ENCODE assay signal across 8 cellular contexts in the genomic region with DNA sequence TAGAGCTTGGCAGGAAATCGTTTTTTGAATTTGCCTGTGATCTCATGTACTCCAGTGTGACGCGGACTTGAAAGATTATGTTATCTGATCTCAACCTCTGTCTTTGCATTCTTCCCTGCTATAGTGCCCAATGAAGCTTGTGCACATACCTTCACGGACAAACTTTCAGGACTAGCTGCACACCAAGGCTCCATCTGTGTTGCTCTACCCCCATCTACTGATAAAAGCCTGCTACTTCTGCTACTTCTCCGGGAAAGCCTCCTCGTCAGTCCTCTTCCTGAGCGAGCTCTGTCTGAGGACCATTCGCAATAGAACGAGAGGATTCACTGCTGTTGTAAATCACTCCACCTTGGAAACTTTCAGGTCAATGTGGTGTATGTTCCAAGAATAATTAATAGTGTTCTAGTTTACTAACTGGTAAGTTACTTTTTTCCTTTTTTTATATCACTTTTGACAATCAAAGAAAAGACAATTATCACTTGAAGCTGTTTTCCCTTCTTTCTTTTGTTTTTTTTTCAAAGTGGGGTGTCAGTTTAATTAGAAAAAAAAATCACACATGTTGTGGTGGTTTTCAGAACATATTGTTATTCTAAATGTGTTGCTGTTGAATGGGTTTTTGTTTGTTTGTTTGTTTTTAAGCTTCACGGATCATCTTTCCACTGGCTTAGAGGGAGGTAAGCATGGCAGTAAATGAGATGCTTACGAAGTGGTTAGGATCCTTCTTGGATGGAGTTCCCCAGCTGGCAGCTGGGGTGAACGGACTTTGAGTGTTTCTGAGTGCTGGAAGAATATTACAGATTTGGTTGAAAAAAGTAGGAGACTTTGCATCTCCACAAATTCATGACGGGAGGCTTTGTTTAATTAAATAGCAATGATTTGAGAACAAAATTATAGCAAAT.
DNase-seq lines count a peak whose midpoint lies in the region; ATAC-seq and TF ChIP-seq lines count a peak whose summit lies in the region.

No MANE protein-coding gene starts in this region.

- DNase-seq in EH (ENCODE audit: low read depth) (peak; percentile 87), MV-4-11 (lab: John Stamatoyannopoulos, UW) (peak; percentile 42), T-helper 1 cell (peak in 3 of 5 donors; percentile 1 to 46 (median 19)), ecto neural progenitor cell (ENCODE audit: low spot score) (peak; percentile 75), lung (ENCODE audit: low spot score) (peak; percentile 33), upper lobe of left lung (no peak)

- TF ChIP-seq POLR2A in upper lobe of left lung (IDR thresholded peaks at IDR 0.05) = no peak

- no peaks in the 10 kb centered on the region for H3K4me1 ChIP-seq in lung (ENCODE audit: control insufficient read depth in 2 of 2, insufficient read depth in 2 of 2, low read length in 2 of 2)
- no peaks in the 10 kb centered on the region for H3K4me1 ChIP-seq in upper lobe of left lung

- 12 to 16% methylated on average over 13 of the region's 13 CpGs for WGBS in lung, 2 donors
- 12 to 16% methylated on average over 13 of the region's 13 CpGs for WGBS in upper lobe of left lung, 2 donors

- H3K36me3 ChIP-seq in lung (ENCODE audit: control insufficient read depth in 2 of 2, insufficient read depth in 2 of 2, low read length in 2 of 2) (no peaks in the 10 kb centered on the region), upper lobe of left lung (no peaks in the 10 kb centered on the region)

- H3K9me3 ChIP-seq in lung (ENCODE audit: control insufficient read depth in 2 of 2, insufficient read depth in 1 of 2, low read length in 1 of 2) (no peaks in the 10 kb centered on the region), upper lobe of left lung (no peaks in the 10 kb centered on the region)

- ATAC-seq in GM21723 (IDR thresholded peaks at IDR 0.05; ENCODE audit: unreplicated experiment) = peak; percentile 92
- peak; percentile 50 for ATAC-seq in lung (ENCODE audit: insufficient read depth, low FRiP score)
- ATAC-seq in upper lobe of left lung (ENCODE audit: low FRiP score in 2 of 2) = peak in 1 of 2 donors; percentile 86
- ATAC-seq in HG03378 (IDR thresholded peaks at IDR 0.05; ENCODE audit: unreplicated experiment) = no peak

- no peak overlapping the region for H3K27ac ChIP-seq in lung (ENCODE audit: low read depth in 1 of 2, low read length in 1 of 2)
- H3K27ac ChIP-seq in upper lobe of left lung = no peak overlapping the region

- TF ChIP-seq CTCF in lung (IDR thresholded peaks at IDR 0.05; ENCODE audit: control extremely low read depth, extremely low read depth) (peak; percentile 32), upper lobe of left lung (IDR thresholded peaks at IDR 0.05) (peak in 5 of 6 experiments; percentile 29 to 61 (median 40))

- H3K27me3 ChIP-seq in lung (ENCODE audit: control insufficient read depth, insufficient read depth) (no peaks in the 10 kb centered on the region), upper lobe of left lung (no peaks in the 10 kb centered on the region)

- TF ChIP-seq EP300 in upper lobe of left lung (IDR thresholded peaks at IDR 0.05) = no peak

- H3K4me3 ChIP-seq in lung (no peak overlapping the region), upper lobe of left lung (no peak overlapping the region)

Comparison
In these comparisons a context has a peak if more than half of its experiments do, and no peak if none do; other contexts are left out.
1. DNase-seq: peak in EH (single experiment), MV-4-11 (single experiment), T-helper 1 cell (3 of 5), ecto neural progenitor cell (single experiment) and lung (single experiment); none in upper lobe of left lung (0 of 2).